ENCODE assay signal across 1 cellular context in the genomic region with DNA sequence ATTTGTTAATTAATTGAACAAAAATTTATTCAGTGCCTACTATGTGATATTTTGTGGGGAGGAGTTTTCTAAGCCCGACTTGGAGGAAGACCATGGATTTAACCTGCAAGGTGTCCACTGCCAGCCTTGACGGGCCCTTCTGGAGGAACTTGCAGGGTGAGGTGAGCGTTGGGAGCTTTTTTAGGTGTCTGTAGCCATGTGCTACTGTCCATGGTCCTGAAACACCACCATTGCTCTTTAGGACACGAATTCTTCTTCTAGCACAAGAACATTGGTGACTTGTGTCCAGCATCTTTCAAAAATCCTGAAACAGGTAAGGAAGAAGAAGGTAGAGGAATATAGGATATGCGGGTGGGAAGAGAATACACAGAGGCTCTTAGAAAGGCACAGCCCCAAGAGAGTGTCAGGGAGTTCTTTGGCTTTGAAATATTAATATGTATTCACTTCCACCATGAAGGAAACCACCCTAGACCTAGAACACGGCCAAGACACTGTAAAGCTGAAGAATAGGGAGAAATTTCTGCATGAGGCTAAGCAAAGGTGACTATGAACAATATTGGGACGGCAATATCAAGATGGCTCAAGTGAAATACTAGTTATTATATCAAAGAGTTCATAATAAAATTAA.
A peak's percentile ranks its signal among the peaks of the same experiment; 100 is the strongest.
TF ChIP-seq lines count a peak whose summit lies in the region.

No MANE protein-coding gene starts in this region.

TF ChIP-seq in WTC11, 78 proteins besides CTCF, POLR2A, EP300 and RAD21 (continued from another document):
- TF ChIP-seq, protein P1, sequence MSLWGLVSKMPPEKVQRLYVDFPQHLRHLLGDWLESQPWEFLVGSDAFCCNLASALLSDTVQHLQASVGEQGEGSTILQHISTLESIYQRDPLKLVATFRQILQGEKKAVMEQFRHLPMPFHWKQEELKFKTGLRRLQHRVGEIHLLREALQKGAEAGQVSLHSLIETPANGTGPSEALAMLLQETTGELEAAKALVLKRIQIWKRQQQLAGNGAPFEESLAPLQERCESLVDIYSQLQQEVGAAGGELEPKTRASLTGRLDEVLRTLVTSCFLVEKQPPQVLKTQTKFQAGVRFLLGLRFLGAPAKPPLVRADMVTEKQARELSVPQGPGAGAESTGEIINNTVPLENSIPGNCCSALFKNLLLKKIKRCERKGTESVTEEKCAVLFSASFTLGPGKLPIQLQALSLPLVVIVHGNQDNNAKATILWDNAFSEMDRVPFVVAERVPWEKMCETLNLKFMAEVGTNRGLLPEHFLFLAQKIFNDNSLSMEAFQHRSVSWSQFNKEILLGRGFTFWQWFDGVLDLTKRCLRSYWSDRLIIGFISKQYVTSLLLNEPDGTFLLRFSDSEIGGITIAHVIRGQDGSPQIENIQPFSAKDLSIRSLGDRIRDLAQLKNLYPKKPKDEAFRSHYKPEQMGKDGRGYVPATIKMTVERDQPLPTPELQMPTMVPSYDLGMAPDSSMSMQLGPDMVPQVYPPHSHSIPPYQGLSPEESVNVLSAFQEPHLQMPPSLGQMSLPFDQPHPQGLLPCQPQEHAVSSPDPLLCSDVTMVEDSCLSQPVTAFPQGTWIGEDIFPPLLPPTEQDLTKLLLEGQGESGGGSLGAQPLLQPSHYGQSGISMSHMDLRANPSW (CRISPR knock-in tag; conservative IDR thresholded peaks at IDR 0.05; ENCODE audit: low read depth) = no peak
- TF ChIP-seq CREM (CRISPR knock-in tag; IDR thresholded peaks at IDR 0.05) (0 out of 2 replicates have a peak, but pooled peaks have one; percentile 58), GABPB1 (CRISPR knock-in tag; IDR thresholded peaks at IDR 0.05) (peak; percentile 26; the same call in 1 of the 2 replicates), NFE2L1 (CRISPR knock-in tag; IDR thresholded peaks at IDR 0.05) (0 out of 2 replicates have a peak, but pooled peaks have one; percentile 35)
- TF ChIP-seq, protein P2, sequence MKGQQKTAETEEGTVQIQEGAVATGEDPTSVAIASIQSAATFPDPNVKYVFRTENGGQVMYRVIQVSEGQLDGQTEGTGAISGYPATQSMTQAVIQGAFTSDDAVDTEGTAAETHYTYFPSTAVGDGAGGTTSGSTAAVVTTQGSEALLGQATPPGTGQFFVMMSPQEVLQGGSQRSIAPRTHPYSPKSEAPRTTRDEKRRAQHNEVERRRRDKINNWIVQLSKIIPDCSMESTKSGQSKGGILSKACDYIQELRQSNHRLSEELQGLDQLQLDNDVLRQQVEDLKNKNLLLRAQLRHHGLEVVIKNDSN (CRISPR knock-in tag; IDR thresholded peaks at IDR 0.05) = peak; percentile 46; the same call in 1 of the 2 replicates
- TF ChIP-seq, protein P3, sequence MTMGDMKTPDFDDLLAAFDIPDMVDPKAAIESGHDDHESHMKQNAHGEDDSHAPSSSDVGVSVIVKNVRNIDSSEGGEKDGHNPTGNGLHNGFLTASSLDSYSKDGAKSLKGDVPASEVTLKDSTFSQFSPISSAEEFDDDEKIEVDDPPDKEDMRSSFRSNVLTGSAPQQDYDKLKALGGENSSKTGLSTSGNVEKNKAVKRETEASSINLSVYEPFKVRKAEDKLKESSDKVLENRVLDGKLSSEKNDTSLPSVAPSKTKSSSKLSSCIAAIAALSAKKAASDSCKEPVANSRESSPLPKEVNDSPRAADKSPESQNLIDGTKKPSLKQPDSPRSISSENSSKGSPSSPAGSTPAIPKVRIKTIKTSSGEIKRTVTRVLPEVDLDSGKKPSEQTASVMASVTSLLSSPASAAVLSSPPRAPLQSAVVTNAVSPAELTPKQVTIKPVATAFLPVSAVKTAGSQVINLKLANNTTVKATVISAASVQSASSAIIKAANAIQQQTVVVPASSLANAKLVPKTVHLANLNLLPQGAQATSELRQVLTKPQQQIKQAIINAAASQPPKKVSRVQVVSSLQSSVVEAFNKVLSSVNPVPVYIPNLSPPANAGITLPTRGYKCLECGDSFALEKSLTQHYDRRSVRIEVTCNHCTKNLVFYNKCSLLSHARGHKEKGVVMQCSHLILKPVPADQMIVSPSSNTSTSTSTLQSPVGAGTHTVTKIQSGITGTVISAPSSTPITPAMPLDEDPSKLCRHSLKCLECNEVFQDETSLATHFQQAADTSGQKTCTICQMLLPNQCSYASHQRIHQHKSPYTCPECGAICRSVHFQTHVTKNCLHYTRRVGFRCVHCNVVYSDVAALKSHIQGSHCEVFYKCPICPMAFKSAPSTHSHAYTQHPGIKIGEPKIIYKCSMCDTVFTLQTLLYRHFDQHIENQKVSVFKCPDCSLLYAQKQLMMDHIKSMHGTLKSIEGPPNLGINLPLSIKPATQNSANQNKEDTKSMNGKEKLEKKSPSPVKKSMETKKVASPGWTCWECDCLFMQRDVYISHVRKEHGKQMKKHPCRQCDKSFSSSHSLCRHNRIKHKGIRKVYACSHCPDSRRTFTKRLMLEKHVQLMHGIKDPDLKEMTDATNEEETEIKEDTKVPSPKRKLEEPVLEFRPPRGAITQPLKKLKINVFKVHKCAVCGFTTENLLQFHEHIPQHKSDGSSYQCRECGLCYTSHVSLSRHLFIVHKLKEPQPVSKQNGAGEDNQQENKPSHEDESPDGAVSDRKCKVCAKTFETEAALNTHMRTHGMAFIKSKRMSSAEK (CRISPR knock-in tag; IDR thresholded peaks at IDR 0.05; ENCODE audit: borderline replicate concordance) = no peak
